In genomic region chr20:37693629-37694626, GRCh38 we compare ENCODE assay signal across 8 cellular contexts. TPM values are rescaled to one million over a fixed set of nuclear protein-coding genes. Genes with fewer than 3 reads are reported as not detected.
DNase-seq lines count a peak whose midpoint lies in the region; ATAC-seq and TF ChIP-seq lines count a peak whose summit lies in the region.

Gene CTNNBL1 (plus strand): TSS chr20:37694030. CDS start chr20:37694123, 93 bp downstream.

- intact Hi-C loops in colonic mucosa (cut with DNase I), result no loop called here
- intact Hi-C loops in left colon (cut with DNase I, micrococcal nuclease), result no loop called here

- peak; percentile 96 to 99 for DNase-seq in NCI-H526 (lab: John Stamatoyannopoulos, UW)
- DNase-seq in activated CD4-positive, alpha-beta T cell treated with anti-CD3 and anti-CD28 coated beads for 4 hours, result peak; percentile 95 to 97
- peak; percentile 99 for DNase-seq in colonic mucosa
- DNase-seq in left colon, result peak; percentile 98 to 99
- peak; percentile 94 to 95 for DNase-seq in stimulated activated CD4-positive, alpha-beta T cell treated with anti-CD3 and anti-CD28 coated beads, Interleukin-1b, Interleukin-23, amount 100 ng/mL, for 4 hours (ENCODE audit: low read depth in 2 of 2)

- H3K36me3 ChIP-seq in BLaER1 (peaks cover 21% of the 10 kb centered on the region), colonic mucosa (no peaks in the 10 kb centered on the region)

- H3K27me3 ChIP-seq in BLaER1 (no peaks in the 10 kb centered on the region), colonic mucosa (no peaks in the 10 kb centered on the region)

- peaks cover 15% of the 10 kb centered on the region for H3K4me1 ChIP-seq in BLaER1
- no peaks in the 10 kb centered on the region for H3K4me1 ChIP-seq in colonic mucosa

- peak within 1 kb of the TSS; percentile 94 for H3K4me2 ChIP-seq in BLaER1

- no peak for TF ChIP-seq CTCF in colonic mucosa (IDR thresholded peaks at IDR 0.05)

- H3K9me3 ChIP-seq in BLaER1, result no peaks in the 10 kb centered on the region
- no peaks in the 10 kb centered on the region for H3K9me3 ChIP-seq in colonic mucosa

- peaks cover 34% of the 10 kb centered on the region for H4K20me1 ChIP-seq in BLaER1

- H3K9ac ChIP-seq in BLaER1 (peak within 1 kb of the TSS; percentile 92), colonic mucosa (ENCODE audit: low read depth in 2 of 2, low read length in 2 of 2) (peak within 1 kb of the TSS; percentile 76 to 92)

- ATAC-seq in GM19324 (IDR thresholded peaks at IDR 0.05; ENCODE audit: low FRiP score, unreplicated experiment) (peak; percentile 87), HG03460 (IDR thresholded peaks at IDR 0.05; ENCODE audit: unreplicated experiment) (peak; percentile 77), left colon (peak; percentile 99)

- H3K27ac ChIP-seq in BLaER1, result peak within 1 kb of the TSS; percentile 81
- no peak within 1 kb of the TSS for H3K27ac ChIP-seq in colonic mucosa

- H3K4me3 ChIP-seq in BLaER1, result peak within 1 kb of the TSS; percentile 93
- H3K4me3 ChIP-seq in colonic mucosa, result peak within 1 kb of the TSS; percentile 78

RNA-seq across cellular contexts. Expression of gene CTNNBL1, which starts in this region (rescaled TPM):
- 10 to 100 TPM; 36.6 to 50.7 TPM for total RNA-seq in colonic mucosa
- total RNA-seq in left colon, result 10 to 100 TPM; 35.0 to 37.6 TPM
